10 cellular contexts compared by ENCODE assay signal in the genomic region with DNA sequence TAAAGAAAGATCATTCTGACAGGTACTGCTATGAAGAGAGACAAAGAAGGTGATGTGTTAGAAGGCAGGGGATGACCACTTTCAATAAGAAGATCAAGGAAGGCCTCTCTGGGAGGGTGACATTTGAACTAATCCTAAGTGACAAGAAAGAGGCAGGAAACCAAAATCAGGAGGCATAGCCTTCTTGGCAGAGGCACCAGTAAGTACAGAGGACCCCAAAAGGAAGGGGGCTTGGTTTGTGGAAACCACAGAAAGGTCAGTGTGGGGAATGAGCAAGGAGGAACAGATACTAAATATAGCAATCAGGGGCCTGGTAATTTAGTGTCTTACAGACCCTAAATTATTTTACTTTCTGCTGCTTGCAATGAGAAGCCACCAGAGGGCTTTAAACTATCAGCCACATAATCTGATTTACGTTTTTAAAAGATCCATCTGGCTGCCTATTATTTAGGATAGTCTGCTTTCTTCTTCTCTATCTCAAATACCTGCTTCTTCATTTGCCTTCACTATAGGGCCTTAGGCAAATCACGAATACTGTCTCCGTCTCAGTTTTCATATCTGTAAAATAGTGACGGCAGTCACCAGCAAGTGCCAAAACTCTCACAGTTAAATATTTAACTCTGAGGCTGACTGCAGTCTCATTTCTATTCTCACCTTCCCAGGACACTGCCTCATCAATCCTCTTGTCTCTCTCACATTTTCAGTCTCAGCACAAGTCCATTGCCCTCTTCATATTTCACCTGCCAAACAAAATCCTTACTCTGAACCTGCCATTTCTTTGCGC. TPM values are rescaled to one million over a fixed set of nuclear protein-coding genes. Genes with fewer than 3 reads are reported as not detected.
A peak's percentile ranks its signal among the peaks of the same experiment; 100 is the strongest.
DNase-seq lines count a peak whose midpoint lies in the region; ATAC-seq and TF ChIP-seq lines count a peak whose summit lies in the region.
"Had no signal": no experiment of that assay in that cellular context is flagged by ENCODE, and none has a peak within 500 bp of the region (broad histone marks: within the 10 kb centered on the region; RNA-seq: fewer than 3 reads in every experiment).

No MANE protein-coding gene starts in this region.

- H3K4me3 Mint-ChIP-seq in GM23338: no peak overlapping the region
- H3K4me3 Mint-ChIP-seq: activated T-cell treated with anti-CD3 and anti-CD28 coated beads, Interleukin-2, amount 50 U/mL, for 4 hours had no signal

- no TSS peak for BruUV-seq in PC-9 (replicated peaks; lab: Mats Ljungman, UMichigan)

- H3K36me3 ChIP-seq in GM23338 (ENCODE audit: insufficient read depth) (no peaks in the 10 kb centered on the region), mesendoderm (ENCODE audit: control insufficient read depth, insufficient read depth, low read length) (no peaks in the 10 kb centered on the region), PC-9 (ENCODE audit: low read depth) (no peaks in the 10 kb centered on the region)

- CTCF ChIA-PET in PC-9 (lab: Charles Lee): no interaction called here

- H3K18ac ChIP-seq in mesendoderm (ENCODE audit: low read length): no peak overlapping the region

- H2BK120ac ChIP-seq in mesendoderm (ENCODE audit: low read depth, low read length): no peak overlapping the region

- H3K23ac ChIP-seq in mesendoderm (ENCODE audit: low read length): no peak overlapping the region

- peaks cover 3% of the 10 kb centered on the region for H3K27me3 Mint-ChIP-seq in GM23338 (ENCODE audit: insufficient read depth, low read depth, poor library complexity)

- no peak overlapping the region for H3K56ac ChIP-seq in mesendoderm (ENCODE audit: low read length)

- H3F3A ChIP-seq in GM23338 (replicated peaks; ENCODE audit: low read depth): no peaks in the 10 kb centered on the region
- no peaks in the 10 kb centered on the region for H3F3A ChIP-seq in PC-9 (ENCODE audit: insufficient read depth, low read depth)

- DNase-seq in GM23338 (ENCODE audit: low spot score): peak; percentile 11
- peak; percentile 77 for DNase-seq in NCI-H82 treated with DMSO at 0.1 percent for 48 hours (lab: John Stamatoyannopoulos, UW; ENCODE audit: unreplicated experiment)
- DNase-seq in mesendoderm: peak; percentile 1
- DNase-seq in stimulated activated naive CD4-positive, alpha-beta T cell treated with Interleukin-2 at 50 U/mL for 16 hours (lab: John Stamatoyannopoulos, UW): no peak
- DNase-seq in PC-9: no peak
- DNase-seq in 8988T: no peak
- DNase-seq: activated T-cell treated with anti-CD3 and anti-CD28 coated beads, Interleukin-2, amount 50 U/mL, for 4 hours; T1000 had no signal

- intact Hi-C loops in PC-9 (cut with micrococcal nuclease; ENCODE audit: unreplicated experiment): no loop called here

- peak; percentile 60 for ATAC-seq in GM18858 (IDR thresholded peaks at IDR 0.05; ENCODE audit: unreplicated experiment)
- no peak for ATAC-seq in GM23338
- ATAC-seq in HG02623 (IDR thresholded peaks at IDR 0.05; ENCODE audit: unreplicated experiment): no peak
- ATAC-seq: activated T-cell treated with anti-CD3 and anti-CD28 coated beads, Interleukin-2, amount 50 U/mL, for 4 hours had no signal

- no peak overlapping the region for H4K8ac ChIP-seq in mesendoderm (ENCODE audit: low read depth, low read length)

- no peak overlapping the region for H3K27ac Mint-ChIP-seq in GM23338

- H3K9me2 ChIP-seq in GM23338 (ENCODE audit: insufficient read depth) (peaks cover 3% of the 10 kb centered on the region; the same call in 1 of the 2 replicates), PC-9 (ENCODE audit: insufficient read depth) (no peaks in the 10 kb centered on the region)

- no peaks in the 10 kb centered on the region; the same call in 1 of the 2 replicates for H3K79me2 ChIP-seq in GM23338 (replicated peaks; ENCODE audit: insufficient read depth)
- H3K79me2 ChIP-seq in mesendoderm (ENCODE audit: control insufficient read depth, insufficient read depth, low read length): no peaks in the 10 kb centered on the region
- no peaks in the 10 kb centered on the region for H3K79me2 ChIP-seq in PC-9 (ENCODE audit: low read depth)

- no peak overlapping the region for H2BK5ac ChIP-seq in mesendoderm (ENCODE audit: low read length)

- H2BK15ac ChIP-seq in mesendoderm (replicated peaks; ENCODE audit: low read depth): no peak overlapping the region

- no peaks in the 10 kb centered on the region for H3K9me3 Mint-ChIP-seq in GM23338
- H3K9me3 Mint-ChIP-seq: activated T-cell treated with anti-CD3 and anti-CD28 coated beads, Interleukin-2, amount 50 U/mL, for 4 hours had no signal

- H3K9ac ChIP-seq in mesendoderm (ENCODE audit: low read length): no peak overlapping the region

- H3K79me1 ChIP-seq in mesendoderm (ENCODE audit: low read length): no peaks in the 10 kb centered on the region

- no peaks in the 10 kb centered on the region for H4K20me1 ChIP-seq in GM23338 (replicated peaks; ENCODE audit: insufficient read depth)
- no peaks in the 10 kb centered on the region for H4K20me1 ChIP-seq in PC-9 (ENCODE audit: insufficient read depth)

- H3K4me3 ChIP-seq in GM23338 (no peak overlapping the region), mesendoderm (ENCODE audit: low read length) (no peak overlapping the region), PC-9 (no peak overlapping the region)

- H3K4me2 ChIP-seq in GM23338: no peak overlapping the region
- no peak overlapping the region for H3K4me2 ChIP-seq in mesendoderm (ENCODE audit: low read length)
- H3K4me2 ChIP-seq in PC-9: no peak overlapping the region

- no peak overlapping the region for H4K5ac ChIP-seq in mesendoderm (ENCODE audit: low read length)

- H3K27ac ChIP-seq in GM23338 (ENCODE audit: low read depth) (no peak overlapping the region), mesendoderm (ENCODE audit: low read depth, low read length) (no peak overlapping the region), PC-9 (no peak overlapping the region)

- H3K9me3 ChIP-seq in PC-9 (ENCODE audit: insufficient read depth, low read depth): no peaks in the 10 kb centered on the region

- no peaks in the 10 kb centered on the region for H3K4me1 Mint-ChIP-seq in GM23338

- POLR2A ChIA-PET in PC-9 (lab: Charles Lee; ENCODE audit: unreplicated experiment): no interaction called here

- H3K36me3 Mint-ChIP-seq in GM23338 (ENCODE audit: low read depth): no peaks in the 10 kb centered on the region

- H3K4me1 ChIP-seq in GM23338 (ENCODE audit: insufficient read depth) (no peaks in the 10 kb centered on the region; the same call in 1 of the 2 replicates), mesendoderm (ENCODE audit: control insufficient read depth, low read depth, low read length) (no peaks in the 10 kb centered on the region), PC-9 (replicated peaks; ENCODE audit: insufficient read depth) (no peaks in the 10 kb centered on the region)

- H2AK5ac ChIP-seq in mesendoderm (ENCODE audit: low read length): no peak overlapping the region

- H3K4ac ChIP-seq in mesendoderm (ENCODE audit: low read depth, low read length): no peak overlapping the region

- H3K27me3 ChIP-seq in GM23338 (ENCODE audit: insufficient read depth) (no peaks in the 10 kb centered on the region), mesendoderm (ENCODE audit: insufficient read depth, low read length, poor library complexity) (no peaks in the 10 kb centered on the region), PC-9 (ENCODE audit: insufficient read depth, low read depth) (no peaks in the 10 kb centered on the region)

- WGBS in mesendoderm (ENCODE audit: extremely low coverage, insufficient coverage, low lambda C conversion rate): no CpG with 5 or more reads among the region's 5 CpGs

- H2AFZ ChIP-seq in GM23338 (no peak overlapping the region), PC-9 (no peak overlapping the region)

- TF ChIP-seq CTCF in GM23338 (conservative IDR thresholded peaks at IDR 0.05; ENCODE audit: low read depth in 2 of 2): peak; percentile 31 to 43
- TF ChIP-seq CTCF in PC-9 (conservative IDR thresholded peaks at IDR 0.05): no peak

TF ChIP-seq in GM23338, 12 proteins besides CTCF, POLR2A, EP300 and RAD21 (continues in another document):
- TF ChIP-seq, protein P1, sequence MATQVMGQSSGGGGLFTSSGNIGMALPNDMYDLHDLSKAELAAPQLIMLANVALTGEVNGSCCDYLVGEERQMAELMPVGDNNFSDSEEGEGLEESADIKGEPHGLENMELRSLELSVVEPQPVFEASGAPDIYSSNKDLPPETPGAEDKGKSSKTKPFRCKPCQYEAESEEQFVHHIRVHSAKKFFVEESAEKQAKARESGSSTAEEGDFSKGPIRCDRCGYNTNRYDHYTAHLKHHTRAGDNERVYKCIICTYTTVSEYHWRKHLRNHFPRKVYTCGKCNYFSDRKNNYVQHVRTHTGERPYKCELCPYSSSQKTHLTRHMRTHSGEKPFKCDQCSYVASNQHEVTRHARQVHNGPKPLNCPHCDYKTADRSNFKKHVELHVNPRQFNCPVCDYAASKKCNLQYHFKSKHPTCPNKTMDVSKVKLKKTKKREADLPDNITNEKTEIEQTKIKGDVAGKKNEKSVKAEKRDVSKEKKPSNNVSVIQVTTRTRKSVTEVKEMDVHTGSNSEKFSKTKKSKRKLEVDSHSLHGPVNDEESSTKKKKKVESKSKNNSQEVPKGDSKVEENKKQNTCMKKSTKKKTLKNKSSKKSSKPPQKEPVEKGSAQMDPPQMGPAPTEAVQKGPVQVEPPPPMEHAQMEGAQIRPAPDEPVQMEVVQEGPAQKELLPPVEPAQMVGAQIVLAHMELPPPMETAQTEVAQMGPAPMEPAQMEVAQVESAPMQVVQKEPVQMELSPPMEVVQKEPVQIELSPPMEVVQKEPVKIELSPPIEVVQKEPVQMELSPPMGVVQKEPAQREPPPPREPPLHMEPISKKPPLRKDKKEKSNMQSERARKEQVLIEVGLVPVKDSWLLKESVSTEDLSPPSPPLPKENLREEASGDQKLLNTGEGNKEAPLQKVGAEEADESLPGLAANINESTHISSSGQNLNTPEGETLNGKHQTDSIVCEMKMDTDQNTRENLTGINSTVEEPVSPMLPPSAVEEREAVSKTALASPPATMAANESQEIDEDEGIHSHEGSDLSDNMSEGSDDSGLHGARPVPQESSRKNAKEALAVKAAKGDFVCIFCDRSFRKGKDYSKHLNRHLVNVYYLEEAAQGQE (IDR thresholded peaks at IDR 0.05; ENCODE audit: unreplicated experiment): no peak
- no peak for TF ChIP-seq EZH2 (IDR thresholded peaks at IDR 0.05; ENCODE audit: low read depth, unreplicated experiment)
- TF ChIP-seq CREB1 (CRISPR knock-in tag; IDR thresholded peaks at IDR 0.05; ENCODE audit: low read depth): no peak
- TF ChIP-seq, protein P2, sequence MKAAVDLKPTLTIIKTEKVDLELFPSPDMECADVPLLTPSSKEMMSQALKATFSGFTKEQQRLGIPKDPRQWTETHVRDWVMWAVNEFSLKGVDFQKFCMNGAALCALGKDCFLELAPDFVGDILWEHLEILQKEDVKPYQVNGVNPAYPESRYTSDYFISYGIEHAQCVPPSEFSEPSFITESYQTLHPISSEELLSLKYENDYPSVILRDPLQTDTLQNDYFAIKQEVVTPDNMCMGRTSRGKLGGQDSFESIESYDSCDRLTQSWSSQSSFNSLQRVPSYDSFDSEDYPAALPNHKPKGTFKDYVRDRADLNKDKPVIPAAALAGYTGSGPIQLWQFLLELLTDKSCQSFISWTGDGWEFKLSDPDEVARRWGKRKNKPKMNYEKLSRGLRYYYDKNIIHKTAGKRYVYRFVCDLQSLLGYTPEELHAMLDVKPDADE (IDR thresholded peaks at IDR 0.05): no peak

RNA-seq across cellular contexts. Expression of a gene that starts 16.7 kb away (rescaled TPM):
- 3.0 and 4.6 TPM in 2 replicates for total RNA-seq in GM23338 (2014; rRNA removed; shearing (Covaris generic))
- 1.1 and 1.2 TPM in 2 replicates for polyA plus RNA-seq in GM23338 (2016; fragmentation: Nextera tagmentation; extraction: Ambion mirVana)
- 0.44 TPM for polyA plus RNA-seq in mesendoderm (2013, experiment 1 of 2)
- 0.80 TPM for polyA plus RNA-seq in mesendoderm (2013, experiment 2 of 2)
- total RNA-seq in PC-9 (2021): 0.93 and 0.96 TPM in 2 replicates

Comparison
In these comparisons a context has a peak if more than half of its experiments do, and no peak if none do; other contexts are left out.
1. DNase-seq: peak in GM23338 (single experiment), NCI-H82 treated with DMSO at 0.1 percent for 48 hours (single experiment) and mesendoderm (single experiment); none in stimulated activated naive CD4-positive, alpha-beta T cell treated with Interleukin-2 at 50 U/mL for 16 hours (single experiment), PC-9 (0 of 2) and 8988T (single experiment).